Comparison of ENCODE assay signal across 8 cellular contexts in genomic region chr21:46326110-46326703, GRCh38. TPM values are rescaled to one million over a fixed set of nuclear protein-coding genes. Genes with fewer than 3 reads are reported as not detected.
DNase-seq lines count a peak whose midpoint lies in the region; ATAC-seq and TF ChIP-seq lines count a peak whose summit lies in the region.

No MANE protein-coding gene starts in this region.

- H3K27me3 Mint-ChIP-seq in CD8-positive, alpha-beta memory T cell, result no peaks in the 10 kb centered on the region
- no peaks in the 10 kb centered on the region for H3K27me3 Mint-ChIP-seq in T-helper 17 cell
- H3K27me3 Mint-ChIP-seq in mesothelial cell of epicardium (ENCODE audit: low read depth), result no peaks in the 10 kb centered on the region

- no peaks in the 10 kb centered on the region for H3K9me3 ChIP-seq in CD8-positive, alpha-beta memory T cell (ENCODE audit: low read length)
- H3K9me3 ChIP-seq in T-helper 17 cell (ENCODE audit: control insufficient read depth, low read length, poor library complexity, severe bottlenecking), result no peaks in the 10 kb centered on the region

- no peak for ATAC-seq in T-helper 17 cell
- ATAC-seq in GM21515 (IDR thresholded peaks at IDR 0.05; ENCODE audit: unreplicated experiment), result no peak
- no peak for ATAC-seq in HG03342 (IDR thresholded peaks at IDR 0.05; ENCODE audit: unreplicated experiment)

- H3K36me3 ChIP-seq in CD8-positive, alpha-beta memory T cell (ENCODE audit: insufficient read depth, low read length), result peaks cover 8% of the 10 kb centered on the region

- H3K36me3 Mint-ChIP-seq in CD8-positive, alpha-beta memory T cell, result peaks cover 0 to 46% (median 7%) of the 10 kb centered on the region in 3 donors
- peaks cover 6% of the 10 kb centered on the region for H3K36me3 Mint-ChIP-seq in T-helper 17 cell (ENCODE audit: low read depth)
- peaks cover 13% of the 10 kb centered on the region for H3K36me3 Mint-ChIP-seq in mesothelial cell of epicardium

- H3K4me1 Mint-ChIP-seq in CD8-positive, alpha-beta memory T cell, result peaks cover 27 to 39% (median 36%) of the 10 kb centered on the region in 3 donors
- H3K4me1 Mint-ChIP-seq in T-helper 17 cell, result peaks cover 22% of the 10 kb centered on the region
- peaks cover 24% of the 10 kb centered on the region for H3K4me1 Mint-ChIP-seq in mesothelial cell of epicardium

- TF ChIP-seq CTCF in HFF-Myc (IDR thresholded peaks at IDR 0.05; ENCODE audit: low read depth, low read length, missing control alignments) (no peak), mesothelial cell of epicardium (IDR thresholded peaks at IDR 0.05; ENCODE audit: unreplicated experiment) (no peak), GM10266 (IDR thresholded peaks at IDR 0.05; ENCODE audit: control insufficient read depth, insufficient read depth, low read depth, missing control alignments) (no peak)

- H3K27ac ChIP-seq in CD8-positive, alpha-beta memory T cell (ENCODE audit: low read depth, low read length), result no peak overlapping the region

- H3K27me3 ChIP-seq in CD8-positive, alpha-beta memory T cell (ENCODE audit: insufficient read depth, low read length, poor library complexity, severe bottlenecking), result no peaks in the 10 kb centered on the region

- peak overlapping the region in 2 of 8 donors; percentile 5 to 94 for H3K27ac Mint-ChIP-seq in CD8-positive, alpha-beta memory T cell
- H3K27ac Mint-ChIP-seq in T-helper 17 cell, result peak overlapping the region; percentile 80
- H3K27ac Mint-ChIP-seq in mesothelial cell of epicardium, result peak overlapping the region; percentile 67

- no peak for DNase-seq in CD8-positive, alpha-beta memory T cell
- DNase-seq in HFF-Myc (ENCODE audit: extremely low read depth, low read depth) (no peak), T-helper 17 cell (no peak), mesothelial cell of epicardium (ENCODE audit: low spot score in 2 of 2, unreplicated experiment in 2 of 2) (no peak), GM10266 (ENCODE audit: extremely low spot score) (no peak), NCI-H2029 treated with DMSO at 0.1 percent for 48 hours (lab: John Stamatoyannopoulos, UW) (no peak)

- CTCF ChIA-PET in CD8-positive, alpha-beta memory T cell (lab: Charles Lee), result interaction anchor here (0.7 to 1.6 kb wide), 8 partner anchors 40 to 318 kb away, joined by 3 to 7 read pairs (median 3); partner anchors contain the start of genes MCM3AP and YBEY

- POLR2A ChIA-PET in CD8-positive, alpha-beta memory T cell (lab: Charles Lee), result interaction anchor here (0.7 to 1.7 kb wide), 2 partner anchors 9 to 310 kb away, joined by 3 to 8 read pairs; partner anchors contain the start of gene PRMT2

- H3K9me3 Mint-ChIP-seq in CD8-positive, alpha-beta memory T cell, result peaks cover 0 to 2% (median 0%) of the 10 kb centered on the region in 5 donors
- H3K9me3 Mint-ChIP-seq in mesothelial cell of epicardium, result no peaks in the 10 kb centered on the region

- peak overlapping the region in 4 of 7 donors; percentile 29 to 90 (median 54) for H3K4me3 Mint-ChIP-seq in CD8-positive, alpha-beta memory T cell
- peak overlapping the region; percentile 21 for H3K4me3 Mint-ChIP-seq in T-helper 17 cell
- H3K4me3 Mint-ChIP-seq in mesothelial cell of epicardium, result no peak overlapping the region

- no peak overlapping the region for H3K4me3 ChIP-seq in CD8-positive, alpha-beta memory T cell (ENCODE audit: low read length)
- peak overlapping the region; percentile 95 for H3K4me3 ChIP-seq in HFF-Myc (replicated peaks; ENCODE audit: low read depth, low read length)

- peaks cover 22% of the 10 kb centered on the region for H3K4me1 ChIP-seq in CD8-positive, alpha-beta memory T cell (ENCODE audit: insufficient read depth, low read length)

RNA-seq across cellular contexts. Expression of gene PCNT, which starts 2.3 kb away (rescaled TPM):
- 10 to 100 TPM; 54.8 to 60.1 TPM for total RNA-seq in CD8-positive, alpha-beta memory T cell
- 27.1 TPM for polyA plus RNA-seq in CD8-positive, alpha-beta memory T cell
- total RNA-seq in T-helper 17 cell, result 10 to 100 TPM; 53.5 to 59.5 TPM
- total RNA-seq in mesothelial cell of epicardium, result 32.6 to 42.4 TPM (median 41.8 TPM) in 3 replicates

RNA-seq across cellular contexts. Expression of gene C21orf58, which starts 2.5 kb away (rescaled TPM):
- total RNA-seq in CD8-positive, alpha-beta memory T cell, result 10 to 100 TPM; 13.4 to 14.5 TPM
- polyA plus RNA-seq in CD8-positive, alpha-beta memory T cell, result 0.62 TPM
- total RNA-seq in T-helper 17 cell, result 1 to 10 TPM; 3.2 to 5.9 TPM
- 20.0 to 20.7 TPM (median 20.7 TPM) in 3 replicates for total RNA-seq in mesothelial cell of epicardium

RNA-seq across cellular contexts. Expression of gene YBEY, which starts 40.1 kb away (rescaled TPM):
- total RNA-seq in CD8-positive, alpha-beta memory T cell, result 10 to 100 TPM; 16.7 to 18.6 TPM
- 21.0 TPM for polyA plus RNA-seq in CD8-positive, alpha-beta memory T cell
- 10 to 100 TPM in 1 of 2 donors, 1 to 10 TPM in 1; 5.2 to 11.2 TPM for total RNA-seq in T-helper 17 cell
- 17.2 to 18.4 TPM (median 17.7 TPM) in 3 replicates for total RNA-seq in mesothelial cell of epicardium

RNA-seq across cellular contexts. Expression of gene MCM3AP, which starts 40.8 kb away (rescaled TPM):
- total RNA-seq in CD8-positive, alpha-beta memory T cell, result 100 to 1,000 TPM; 131 to 133 TPM
- polyA plus RNA-seq in CD8-positive, alpha-beta memory T cell, result 56.7 TPM
- total RNA-seq in T-helper 17 cell (100 to 1,000 TPM; 114 to 120 TPM), mesothelial cell of epicardium (138 to 150 TPM (median 139 TPM) in 3 replicates)
